25 cellular contexts compared by ENCODE assay signal in the genomic region with DNA sequence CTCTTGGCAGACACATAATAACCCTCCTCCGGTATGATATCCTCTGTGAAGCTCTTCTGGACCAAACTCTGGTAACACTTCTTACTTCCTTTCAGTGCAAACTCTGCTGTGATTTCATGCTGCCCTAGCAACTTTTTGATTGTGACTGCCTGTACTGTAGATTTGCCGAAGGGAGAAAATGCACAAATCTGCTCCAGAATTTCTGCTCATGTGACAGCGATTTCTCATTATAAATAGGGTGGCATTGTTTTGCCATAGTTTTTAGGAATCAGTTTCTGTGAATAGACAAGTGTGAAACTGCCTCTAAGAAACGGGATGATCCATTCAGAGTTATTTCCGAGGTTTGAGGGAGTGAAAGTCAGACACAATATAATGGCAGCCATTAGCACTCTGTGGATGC.
DNase-seq lines count a peak whose midpoint lies in the region; ATAC-seq and TF ChIP-seq lines count a peak whose summit lies in the region.
"Had no signal": no experiment of that assay in that cellular context is flagged by ENCODE, and none has a peak within 500 bp of the region (broad histone marks: within the 10 kb centered on the region; RNA-seq: fewer than 3 reads in every experiment).

No MANE protein-coding gene starts in this region.

- H3K9me3 ChIP-seq in vagina: no peaks in the 10 kb centered on the region
- H3K9me3 ChIP-seq: SJSA1 had no signal

- no peak overlapping the region for H3K4me3 Mint-ChIP-seq in nephron
- H3K4me3 Mint-ChIP-seq: B cell; CD8-positive, alpha-beta memory T cell had no signal

- TF ChIP-seq CTCF in nephron (IDR thresholded peaks at IDR 0.05; ENCODE audit: unreplicated experiment in 3 of 3) (no peak), vagina (IDR thresholded peaks at IDR 0.05) (no peak)

- H3K36me3 Mint-ChIP-seq in nephron (ENCODE audit: low read depth): no peaks in the 10 kb centered on the region
- H3K36me3 Mint-ChIP-seq: CD8-positive, alpha-beta memory T cell had no signal

- no peak for ATAC-seq in HG02642 (IDR thresholded peaks at IDR 0.05; ENCODE audit: poor library complexity, unreplicated experiment)
- ATAC-seq: Right ventricle myocardium inferior had no signal

- no peaks in the 10 kb centered on the region for H3K4me1 ChIP-seq in vagina
- H3K4me1 ChIP-seq: SJSA1 had no signal

- peak overlapping the region; percentile 13 to 85 (median 38) for H3K27ac Mint-ChIP-seq in nephron
- H3K27ac Mint-ChIP-seq: B cell; CD8-positive, alpha-beta memory T cell had no signal

- DNase-seq in COLO829 (ENCODE audit: low spot score): peak; percentile 11
- DNase-seq in epidermal melanocyte (ENCODE audit: insufficient read length, low spot score): peak; percentile 26
- peak in 4 of 49 donors; percentile 3 to 32 (median 12) for DNase-seq in substantia nigra (lab: John Stamatoyannopoulos, UW)
- DNase-seq in CD1c-positive myeloid dendritic cell (ENCODE audit: extremely low spot score): no peak
- no peak for DNase-seq in vagina (ENCODE audit: extremely low spot score in 2 of 2)
- DNase-seq: Calu3; CD8-positive, alpha-beta memory T cell; DMS153; H7; IMR-90; KG1; NCI-H1048; NCI-H1417; NCI-H1694; NCI-H2029 treated with DMSO at 0.1 percent for 48 hours; NCI-H446 treated with DMSO at 0.1 percent for 48 hours; NCI-H526; PC-9 had no signal

- intact Hi-C loops in vagina (cut with DNase I): no loop called here

- no peaks in the 10 kb centered on the region for H3K27me3 ChIP-seq in vagina
- H3K27me3 ChIP-seq: SJSA1 had no signal

- H3K4me1 Mint-ChIP-seq in nephron: peaks cover 22% of the 10 kb centered on the region
- H3K4me1 Mint-ChIP-seq: B cell; CD8-positive, alpha-beta memory T cell had no signal

- H3K27ac ChIP-seq in substantia nigra (ENCODE audit: low read depth, low read length, poor library complexity, severe bottlenecking) (peak overlapping the region; percentile 49), vagina (no peak overlapping the region)
- H3K27ac ChIP-seq: 22Rv1, C4-2B, PC-9, SJSA1 had no signal

- H3K27me3 Mint-ChIP-seq in nephron (ENCODE audit: low read depth): no peaks in the 10 kb centered on the region
- H3K27me3 Mint-ChIP-seq: B cell; CD8-positive, alpha-beta memory T cell had no signal

- TF ChIP-seq POLR2A in vagina (IDR thresholded peaks at IDR 0.05): no peak

- no peaks in the 10 kb centered on the region for H3K36me3 ChIP-seq in vagina
- H3K36me3 ChIP-seq: SJSA1 had no signal

- H3K4me3 ChIP-seq in vagina: no peak overlapping the region
- H3K4me3 ChIP-seq: PC-9, SJSA1 had no signal

- no peaks in the 10 kb centered on the region for H3K9me3 Mint-ChIP-seq in nephron

Comparison
In these comparisons a context has a peak if more than half of its experiments do, and no peak if none do; other contexts are left out.
1. DNase-seq: peak in COLO829 (single experiment) and epidermal melanocyte (single experiment); none in CD1c-positive myeloid dendritic cell (single experiment) and vagina (0 of 2).